In the genomic region with DNA sequence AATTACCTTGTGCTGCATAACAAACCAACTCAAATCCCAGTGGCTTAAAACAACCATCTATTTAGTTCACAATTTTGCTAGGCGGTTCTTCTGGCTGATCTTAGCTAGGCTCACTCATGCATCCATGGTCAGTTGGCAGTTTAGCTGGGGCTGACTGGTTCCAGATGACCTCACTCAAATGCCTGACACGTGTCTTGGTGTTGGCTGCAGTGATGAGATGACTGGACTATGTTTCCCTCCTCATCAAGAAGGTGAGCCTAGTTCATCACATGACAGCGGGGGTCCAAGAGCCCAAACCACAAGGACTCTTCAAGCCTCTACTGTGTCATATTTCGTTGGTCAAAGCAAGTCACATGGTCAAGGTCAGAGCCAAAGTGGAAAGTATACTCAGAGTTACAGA, we compare ENCODE assay signal across 1 cellular context.
TF ChIP-seq lines count a peak whose summit lies in the region.

No MANE protein-coding gene starts in this region.

TF ChIP-seq in K562, 482 proteins besides CTCF, POLR2A, EP300 and RAD21 (continued from another document and continues in another):
- TF ChIP-seq, protein P1, sequence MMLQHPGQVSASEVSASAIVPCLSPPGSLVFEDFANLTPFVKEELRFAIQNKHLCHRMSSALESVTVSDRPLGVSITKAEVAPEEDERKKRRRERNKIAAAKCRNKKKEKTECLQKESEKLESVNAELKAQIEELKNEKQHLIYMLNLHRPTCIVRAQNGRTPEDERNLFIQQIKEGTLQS (IDR thresholded peaks at IDR 0.05) = peak; percentile 78
- TF ChIP-seq, protein P1 (CRISPR knock-in tag; conservative IDR thresholded peaks at IDR 0.05) = no peak
- TF ChIP-seq MCM3 (IDR thresholded peaks at IDR 0.05) = no peak
- TF ChIP-seq, protein P2, sequence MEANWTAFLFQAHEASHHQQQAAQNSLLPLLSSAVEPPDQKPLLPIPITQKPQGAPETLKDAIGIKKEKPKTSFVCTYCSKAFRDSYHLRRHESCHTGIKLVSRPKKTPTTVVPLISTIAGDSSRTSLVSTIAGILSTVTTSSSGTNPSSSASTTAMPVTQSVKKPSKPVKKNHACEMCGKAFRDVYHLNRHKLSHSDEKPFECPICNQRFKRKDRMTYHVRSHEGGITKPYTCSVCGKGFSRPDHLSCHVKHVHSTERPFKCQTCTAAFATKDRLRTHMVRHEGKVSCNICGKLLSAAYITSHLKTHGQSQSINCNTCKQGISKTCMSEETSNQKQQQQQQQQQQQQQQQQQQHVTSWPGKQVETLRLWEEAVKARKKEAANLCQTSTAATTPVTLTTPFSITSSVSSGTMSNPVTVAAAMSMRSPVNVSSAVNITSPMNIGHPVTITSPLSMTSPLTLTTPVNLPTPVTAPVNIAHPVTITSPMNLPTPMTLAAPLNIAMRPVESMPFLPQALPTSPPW (CRISPR knock-in tag; IDR thresholded peaks at IDR 0.05) = no peak
- no peak for TF ChIP-seq ZBTB5 (IDR thresholded peaks at IDR 0.05)
- 0 out of 2 replicates have a peak, but pooled peaks have one; percentile 27 for TF ChIP-seq EP400 (IDR thresholded peaks at IDR 0.05)
- TF ChIP-seq, protein P3, sequence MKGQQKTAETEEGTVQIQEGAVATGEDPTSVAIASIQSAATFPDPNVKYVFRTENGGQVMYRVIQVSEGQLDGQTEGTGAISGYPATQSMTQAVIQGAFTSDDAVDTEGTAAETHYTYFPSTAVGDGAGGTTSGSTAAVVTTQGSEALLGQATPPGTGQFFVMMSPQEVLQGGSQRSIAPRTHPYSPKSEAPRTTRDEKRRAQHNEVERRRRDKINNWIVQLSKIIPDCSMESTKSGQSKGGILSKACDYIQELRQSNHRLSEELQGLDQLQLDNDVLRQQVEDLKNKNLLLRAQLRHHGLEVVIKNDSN (CRISPR knock-in tag; IDR thresholded peaks at IDR 0.05) = peak; percentile 43
- TF ChIP-seq, protein P4, sequence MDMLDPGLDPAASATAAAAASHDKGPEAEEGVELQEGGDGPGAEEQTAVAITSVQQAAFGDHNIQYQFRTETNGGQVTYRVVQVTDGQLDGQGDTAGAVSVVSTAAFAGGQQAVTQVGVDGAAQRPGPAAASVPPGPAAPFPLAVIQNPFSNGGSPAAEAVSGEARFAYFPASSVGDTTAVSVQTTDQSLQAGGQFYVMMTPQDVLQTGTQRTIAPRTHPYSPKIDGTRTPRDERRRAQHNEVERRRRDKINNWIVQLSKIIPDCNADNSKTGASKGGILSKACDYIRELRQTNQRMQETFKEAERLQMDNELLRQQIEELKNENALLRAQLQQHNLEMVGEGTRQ (CRISPR knock-in tag; IDR thresholded peaks at IDR 0.05) = peak; percentile 36; the same call in 1 of the 2 replicates
- TF ChIP-seq SMC3 (conservative IDR thresholded peaks at IDR 0.05; ENCODE audit: insufficient read depth, low read depth, low read length) = no peak
- no peak for TF ChIP-seq NR2C2 (CRISPR knock-in tag; IDR thresholded peaks at IDR 0.05)
- no peak; the same call in 1 of the 2 replicates for TF ChIP-seq NR2C2 (tag; IDR thresholded peaks at IDR 0.05)
- TF ChIP-seq NR2C1 (IDR thresholded peaks at IDR 0.05) = no peak
- TF ChIP-seq NR2C1 (tag; IDR thresholded peaks at IDR 0.05) = peak; percentile 31; the same call in 1 of the 2 replicates
- TF ChIP-seq, protein P5, sequence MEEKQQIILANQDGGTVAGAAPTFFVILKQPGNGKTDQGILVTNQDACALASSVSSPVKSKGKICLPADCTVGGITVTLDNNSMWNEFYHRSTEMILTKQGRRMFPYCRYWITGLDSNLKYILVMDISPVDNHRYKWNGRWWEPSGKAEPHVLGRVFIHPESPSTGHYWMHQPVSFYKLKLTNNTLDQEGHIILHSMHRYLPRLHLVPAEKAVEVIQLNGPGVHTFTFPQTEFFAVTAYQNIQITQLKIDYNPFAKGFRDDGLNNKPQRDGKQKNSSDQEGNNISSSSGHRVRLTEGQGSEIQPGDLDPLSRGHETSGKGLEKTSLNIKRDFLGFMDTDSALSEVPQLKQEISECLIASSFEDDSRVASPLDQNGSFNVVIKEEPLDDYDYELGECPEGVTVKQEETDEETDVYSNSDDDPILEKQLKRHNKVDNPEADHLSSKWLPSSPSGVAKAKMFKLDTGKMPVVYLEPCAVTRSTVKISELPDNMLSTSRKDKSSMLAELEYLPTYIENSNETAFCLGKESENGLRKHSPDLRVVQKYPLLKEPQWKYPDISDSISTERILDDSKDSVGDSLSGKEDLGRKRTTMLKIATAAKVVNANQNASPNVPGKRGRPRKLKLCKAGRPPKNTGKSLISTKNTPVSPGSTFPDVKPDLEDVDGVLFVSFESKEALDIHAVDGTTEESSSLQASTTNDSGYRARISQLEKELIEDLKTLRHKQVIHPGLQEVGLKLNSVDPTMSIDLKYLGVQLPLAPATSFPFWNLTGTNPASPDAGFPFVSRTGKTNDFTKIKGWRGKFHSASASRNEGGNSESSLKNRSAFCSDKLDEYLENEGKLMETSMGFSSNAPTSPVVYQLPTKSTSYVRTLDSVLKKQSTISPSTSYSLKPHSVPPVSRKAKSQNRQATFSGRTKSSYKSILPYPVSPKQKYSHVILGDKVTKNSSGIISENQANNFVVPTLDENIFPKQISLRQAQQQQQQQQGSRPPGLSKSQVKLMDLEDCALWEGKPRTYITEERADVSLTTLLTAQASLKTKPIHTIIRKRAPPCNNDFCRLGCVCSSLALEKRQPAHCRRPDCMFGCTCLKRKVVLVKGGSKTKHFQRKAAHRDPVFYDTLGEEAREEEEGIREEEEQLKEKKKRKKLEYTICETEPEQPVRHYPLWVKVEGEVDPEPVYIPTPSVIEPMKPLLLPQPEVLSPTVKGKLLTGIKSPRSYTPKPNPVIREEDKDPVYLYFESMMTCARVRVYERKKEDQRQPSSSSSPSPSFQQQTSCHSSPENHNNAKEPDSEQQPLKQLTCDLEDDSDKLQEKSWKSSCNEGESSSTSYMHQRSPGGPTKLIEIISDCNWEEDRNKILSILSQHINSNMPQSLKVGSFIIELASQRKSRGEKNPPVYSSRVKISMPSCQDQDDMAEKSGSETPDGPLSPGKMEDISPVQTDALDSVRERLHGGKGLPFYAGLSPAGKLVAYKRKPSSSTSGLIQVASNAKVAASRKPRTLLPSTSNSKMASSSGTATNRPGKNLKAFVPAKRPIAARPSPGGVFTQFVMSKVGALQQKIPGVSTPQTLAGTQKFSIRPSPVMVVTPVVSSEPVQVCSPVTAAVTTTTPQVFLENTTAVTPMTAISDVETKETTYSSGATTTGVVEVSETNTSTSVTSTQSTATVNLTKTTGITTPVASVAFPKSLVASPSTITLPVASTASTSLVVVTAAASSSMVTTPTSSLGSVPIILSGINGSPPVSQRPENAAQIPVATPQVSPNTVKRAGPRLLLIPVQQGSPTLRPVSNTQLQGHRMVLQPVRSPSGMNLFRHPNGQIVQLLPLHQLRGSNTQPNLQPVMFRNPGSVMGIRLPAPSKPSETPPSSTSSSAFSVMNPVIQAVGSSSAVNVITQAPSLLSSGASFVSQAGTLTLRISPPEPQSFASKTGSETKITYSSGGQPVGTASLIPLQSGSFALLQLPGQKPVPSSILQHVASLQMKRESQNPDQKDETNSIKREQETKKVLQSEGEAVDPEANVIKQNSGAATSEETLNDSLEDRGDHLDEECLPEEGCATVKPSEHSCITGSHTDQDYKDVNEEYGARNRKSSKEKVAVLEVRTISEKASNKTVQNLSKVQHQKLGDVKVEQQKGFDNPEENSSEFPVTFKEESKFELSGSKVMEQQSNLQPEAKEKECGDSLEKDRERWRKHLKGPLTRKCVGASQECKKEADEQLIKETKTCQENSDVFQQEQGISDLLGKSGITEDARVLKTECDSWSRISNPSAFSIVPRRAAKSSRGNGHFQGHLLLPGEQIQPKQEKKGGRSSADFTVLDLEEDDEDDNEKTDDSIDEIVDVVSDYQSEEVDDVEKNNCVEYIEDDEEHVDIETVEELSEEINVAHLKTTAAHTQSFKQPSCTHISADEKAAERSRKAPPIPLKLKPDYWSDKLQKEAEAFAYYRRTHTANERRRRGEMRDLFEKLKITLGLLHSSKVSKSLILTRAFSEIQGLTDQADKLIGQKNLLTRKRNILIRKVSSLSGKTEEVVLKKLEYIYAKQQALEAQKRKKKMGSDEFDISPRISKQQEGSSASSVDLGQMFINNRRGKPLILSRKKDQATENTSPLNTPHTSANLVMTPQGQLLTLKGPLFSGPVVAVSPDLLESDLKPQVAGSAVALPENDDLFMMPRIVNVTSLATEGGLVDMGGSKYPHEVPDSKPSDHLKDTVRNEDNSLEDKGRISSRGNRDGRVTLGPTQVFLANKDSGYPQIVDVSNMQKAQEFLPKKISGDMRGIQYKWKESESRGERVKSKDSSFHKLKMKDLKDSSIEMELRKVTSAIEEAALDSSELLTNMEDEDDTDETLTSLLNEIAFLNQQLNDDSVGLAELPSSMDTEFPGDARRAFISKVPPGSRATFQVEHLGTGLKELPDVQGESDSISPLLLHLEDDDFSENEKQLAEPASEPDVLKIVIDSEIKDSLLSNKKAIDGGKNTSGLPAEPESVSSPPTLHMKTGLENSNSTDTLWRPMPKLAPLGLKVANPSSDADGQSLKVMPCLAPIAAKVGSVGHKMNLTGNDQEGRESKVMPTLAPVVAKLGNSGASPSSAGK (IDR thresholded peaks at IDR 0.05) = peak; percentile 51
- peak; percentile 51; the same call in 1 of the 2 replicates for TF ChIP-seq L3MBTL2 (IDR thresholded peaks at IDR 0.05)
- TF ChIP-seq, protein P6, sequence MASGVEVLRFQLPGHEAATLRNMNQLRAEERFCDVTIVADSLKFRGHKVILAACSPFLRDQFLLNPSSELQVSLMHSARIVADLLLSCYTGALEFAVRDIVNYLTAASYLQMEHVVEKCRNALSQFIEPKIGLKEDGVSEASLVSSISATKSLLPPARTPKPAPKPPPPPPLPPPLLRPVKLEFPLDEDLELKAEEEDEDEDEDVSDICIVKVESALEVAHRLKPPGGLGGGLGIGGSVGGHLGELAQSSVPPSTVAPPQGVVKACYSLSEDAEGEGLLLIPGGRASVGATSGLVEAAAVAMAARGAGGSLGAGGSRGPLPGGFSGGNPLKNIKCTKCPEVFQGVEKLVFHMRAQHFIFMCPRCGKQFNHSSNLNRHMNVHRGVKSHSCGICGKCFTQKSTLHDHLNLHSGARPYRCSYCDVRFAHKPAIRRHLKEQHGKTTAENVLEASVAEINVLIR (CRISPR knock-in tag; IDR thresholded peaks at IDR 0.05) = no peak
- no peak for TF ChIP-seq FOS (IDR thresholded peaks at IDR 0.05; ENCODE audit: extremely low read depth, insufficient read length)
- TF ChIP-seq, protein P7, sequence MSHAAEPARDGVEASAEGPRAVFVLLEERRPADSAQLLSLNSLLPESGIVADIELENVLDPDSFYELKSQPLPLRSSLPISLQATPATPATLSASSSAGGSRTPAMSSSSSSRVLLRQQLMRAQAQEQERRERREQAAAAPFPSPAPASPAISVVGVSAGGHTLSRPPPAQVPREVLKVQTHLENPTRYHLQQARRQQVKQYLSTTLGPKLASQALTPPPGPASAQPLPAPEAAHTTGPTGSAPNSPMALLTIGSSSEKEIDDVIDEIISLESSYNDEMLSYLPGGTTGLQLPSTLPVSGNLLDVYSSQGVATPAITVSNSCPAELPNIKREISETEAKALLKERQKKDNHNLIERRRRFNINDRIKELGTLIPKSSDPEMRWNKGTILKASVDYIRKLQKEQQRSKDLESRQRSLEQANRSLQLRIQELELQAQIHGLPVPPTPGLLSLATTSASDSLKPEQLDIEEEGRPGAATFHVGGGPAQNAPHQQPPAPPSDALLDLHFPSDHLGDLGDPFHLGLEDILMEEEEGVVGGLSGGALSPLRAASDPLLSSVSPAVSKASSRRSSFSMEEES (CRISPR knock-in tag; IDR thresholded peaks at IDR 0.05) = peak; percentile 55
- TF ChIP-seq CUX1 (CRISPR knock-in tag; IDR thresholded peaks at IDR 0.05) = no peak
- no peak for TF ChIP-seq ZNF696 (CRISPR knock-in tag; conservative IDR thresholded peaks at IDR 0.05)
- 0 out of 2 replicates have a peak, but pooled peaks have one; percentile 46 for TF ChIP-seq TOE1 (IDR thresholded peaks at IDR 0.05; ENCODE audit: borderline replicate concordance)
- no peak for TF ChIP-seq TOE1 (CRISPR knock-in tag; IDR thresholded peaks at IDR 0.05; ENCODE audit: borderline replicate concordance, low read depth)
